Comparison of ENCODE assay signal across 17 cellular contexts in the genomic region with DNA sequence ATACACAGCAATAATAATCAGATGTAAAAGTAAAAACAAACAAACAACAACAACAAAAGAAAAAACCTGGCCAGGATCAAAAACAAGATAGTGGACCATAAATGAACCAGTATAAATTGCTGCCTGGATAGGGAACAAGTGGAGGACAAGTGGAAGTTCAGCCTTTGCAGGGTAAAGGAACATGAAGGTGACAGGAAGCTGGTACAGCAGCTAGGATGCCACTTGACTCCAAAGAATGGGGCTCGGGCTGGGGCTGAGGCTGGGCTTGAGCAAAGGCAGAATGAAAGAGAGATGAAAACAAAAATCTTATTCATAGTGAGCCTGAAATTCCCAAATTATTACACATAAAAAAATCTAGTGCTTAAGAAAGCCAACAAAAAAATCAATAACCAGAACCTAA.
"Had no signal": no experiment of that assay in that cellular context is flagged by ENCODE, and none has a peak within 500 bp of the region (broad histone marks: within the 10 kb centered on the region; RNA-seq: fewer than 3 reads in every experiment).

No MANE protein-coding gene starts in this region.

- H3K4me1 ChIP-seq: psoas muscle, right lobe of liver, tibial nerve, upper lobe of left lung had no signal

- H3K4me3 ChIP-seq: ovary, psoas muscle, right lobe of liver, thoracic aorta, tibial nerve, upper lobe of left lung had no signal

- H3K27me3 ChIP-seq: ovary, right lobe of liver, tibial nerve, upper lobe of left lung had no signal

- DNase-seq: cortex of kidney; effector memory CD8-positive, alpha-beta T cell; naive thymus-derived CD8-positive, alpha-beta T cell; nephron progenitor cell; occipital lobe; ovary; posterior cingulate gyrus; psoas muscle; right lobe of liver; small intestine; stimulated activated CD4-positive, alpha-beta T cell treated with anti-CD3 and anti-CD28 coated beads, Interleukin-15, amount 100 ng/mL, for 24 hours; stimulated activated CD4-positive, alpha-beta T cell treated with anti-CD3 and anti-CD28 coated beads, Interleukin-2, amount 100 ng/mL, for 48 hours; stimulated activated naive B cell treated with anti-CD40 and anti-IgM and Interleukin-4, amounts not matched to agents 10 μg/mL and 1 μg/mL and 100 μg/mL, for 72 hours; upper lobe of left lung had no signal

- H3K9me3 ChIP-seq: ovary, psoas muscle, right lobe of liver, thoracic aorta, tibial nerve, upper lobe of left lung had no signal

- H3K36me3 ChIP-seq: ovary, right lobe of liver, thoracic aorta, tibial nerve, upper lobe of left lung had no signal

- ATAC-seq: effector memory CD8-positive, alpha-beta T cell; left lobe of liver; naive thymus-derived CD8-positive, alpha-beta T cell; psoas muscle; right lobe of liver; stimulated activated naive B cell treated with anti-CD40 and anti-IgM and Interleukin-4, amounts not matched to agents 10 μg/mL and 1 μg/mL and 100 μg/mL, for 72 hours had no signal

- H3K27ac ChIP-seq: ovary, psoas muscle, right lobe of liver, thoracic aorta, tibial nerve, upper lobe of left lung had no signal
